In genomic region chr15:48703544-48703943, GRCh38 we compare ENCODE assay signal across 1 cellular context.
A peak's percentile ranks its signal among the peaks of the same experiment; 100 is the strongest.
TF ChIP-seq lines count a peak whose summit lies in the region.

No MANE protein-coding gene starts in this region.

TF ChIP-seq in SK-N-SH, 30 proteins besides CTCF, POLR2A, EP300 and RAD21 (continued from another document):
- TF ChIP-seq, protein P1, sequence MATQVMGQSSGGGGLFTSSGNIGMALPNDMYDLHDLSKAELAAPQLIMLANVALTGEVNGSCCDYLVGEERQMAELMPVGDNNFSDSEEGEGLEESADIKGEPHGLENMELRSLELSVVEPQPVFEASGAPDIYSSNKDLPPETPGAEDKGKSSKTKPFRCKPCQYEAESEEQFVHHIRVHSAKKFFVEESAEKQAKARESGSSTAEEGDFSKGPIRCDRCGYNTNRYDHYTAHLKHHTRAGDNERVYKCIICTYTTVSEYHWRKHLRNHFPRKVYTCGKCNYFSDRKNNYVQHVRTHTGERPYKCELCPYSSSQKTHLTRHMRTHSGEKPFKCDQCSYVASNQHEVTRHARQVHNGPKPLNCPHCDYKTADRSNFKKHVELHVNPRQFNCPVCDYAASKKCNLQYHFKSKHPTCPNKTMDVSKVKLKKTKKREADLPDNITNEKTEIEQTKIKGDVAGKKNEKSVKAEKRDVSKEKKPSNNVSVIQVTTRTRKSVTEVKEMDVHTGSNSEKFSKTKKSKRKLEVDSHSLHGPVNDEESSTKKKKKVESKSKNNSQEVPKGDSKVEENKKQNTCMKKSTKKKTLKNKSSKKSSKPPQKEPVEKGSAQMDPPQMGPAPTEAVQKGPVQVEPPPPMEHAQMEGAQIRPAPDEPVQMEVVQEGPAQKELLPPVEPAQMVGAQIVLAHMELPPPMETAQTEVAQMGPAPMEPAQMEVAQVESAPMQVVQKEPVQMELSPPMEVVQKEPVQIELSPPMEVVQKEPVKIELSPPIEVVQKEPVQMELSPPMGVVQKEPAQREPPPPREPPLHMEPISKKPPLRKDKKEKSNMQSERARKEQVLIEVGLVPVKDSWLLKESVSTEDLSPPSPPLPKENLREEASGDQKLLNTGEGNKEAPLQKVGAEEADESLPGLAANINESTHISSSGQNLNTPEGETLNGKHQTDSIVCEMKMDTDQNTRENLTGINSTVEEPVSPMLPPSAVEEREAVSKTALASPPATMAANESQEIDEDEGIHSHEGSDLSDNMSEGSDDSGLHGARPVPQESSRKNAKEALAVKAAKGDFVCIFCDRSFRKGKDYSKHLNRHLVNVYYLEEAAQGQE (IDR thresholded peaks at IDR 0.05; ENCODE audit: low read depth, low read length), result no peak
- TF ChIP-seq ZBTB33 (IDR thresholded peaks at IDR 0.05; ENCODE audit: borderline replicate concordance, low read depth) (peak; percentile 73; the same call in 1 of the 2 replicates), USF2 (IDR thresholded peaks at IDR 0.05; ENCODE audit: borderline replicate concordance, low read depth, low read length) (no peak), TCF12 (IDR thresholded peaks at IDR 0.05) (peak; percentile 99), JUND (IDR thresholded peaks at IDR 0.05) (peak; percentile 84), SIN3A (IDR thresholded peaks at IDR 0.05; ENCODE audit: borderline replicate concordance, low read depth, low read length) (0 out of 2 replicates have a peak, but pooled peaks have one; percentile 47), GATA2 (CRISPR knock-in tag; IDR thresholded peaks at IDR 0.05) (no peak), NFIC (IDR thresholded peaks at IDR 0.05; ENCODE audit: borderline replicate concordance) (peak; percentile 89)
